23 cellular contexts compared by ENCODE assay signal in the genomic region with DNA sequence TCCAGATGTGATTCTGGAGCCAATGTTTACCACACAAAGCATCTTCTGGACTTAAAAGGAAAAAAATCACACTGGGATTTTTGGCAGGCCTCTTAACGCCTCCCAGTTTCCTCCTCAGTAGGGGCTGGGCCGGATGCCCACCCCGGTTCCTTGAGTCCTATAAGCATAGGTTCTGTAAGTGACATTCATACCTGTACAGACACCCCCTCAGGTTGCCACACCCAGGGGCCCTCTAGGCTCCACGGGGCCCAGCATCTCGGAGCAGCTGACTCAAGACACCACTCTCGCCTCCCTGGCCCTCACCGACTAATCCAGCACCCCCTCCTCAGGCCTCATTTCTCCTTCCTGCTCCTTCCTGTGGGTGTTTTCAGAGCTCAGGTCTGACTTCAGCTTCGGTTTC.
DNase-seq lines count a peak whose midpoint lies in the region; FAIRE-seq and TF ChIP-seq lines count a peak whose summit lies in the region.
"Had no signal": no experiment of that assay in that cellular context is flagged by ENCODE, and none has a peak within 500 bp of the region (broad histone marks: within the 10 kb centered on the region; RNA-seq: fewer than 3 reads in every experiment).

No MANE protein-coding gene starts in this region.

- H3K4me1 Mint-ChIP-seq in activated naive CD4-positive, alpha-beta T cell treated with anti-CD3 and anti-CD28 coated beads, Interleukin-2, amount 10 ng/mL, durations not matched to agents 7 days and 5 days, result no peaks in the 10 kb centered on the region
- H3K4me1 Mint-ChIP-seq in progenitor cell of endocrine pancreas (ENCODE audit: low read depth), result no peaks in the 10 kb centered on the region

- DNase-seq in activated naive CD4-positive, alpha-beta T cell treated with anti-CD3 and anti-CD28 coated beads, Interleukin-2, amount 10 ng/mL, durations not matched to agents 7 days and 5 days, result peak; percentile 7
- DNase-seq in activated naive CD4-positive, alpha-beta T cell (lab: John Stamatoyannopoulos, UW), result no peak
- DNase-seq in RWPE1 (ENCODE audit: low spot score), result no peak
- no peak for DNase-seq in H1 (ENCODE audit: low read depth in 1 of 2, low spot score in 2 of 2)
- no peak for DNase-seq in progenitor cell of endocrine pancreas (ENCODE audit: low spot score, unreplicated experiment)
- no peak for DNase-seq in HUDEP-2 (lab: John Stamatoyannopoulos, UW; ENCODE audit: unreplicated experiment in 76 of 76)
- DNase-seq in GM03348 (ENCODE audit: low spot score), result no peak
- DNase-seq in EL, result no peak
- DNase-seq: DND-41, GDM1, NCI-H1105 treated with DMSO at 0.1 percent for 48 hours, NCI-H1694 treated with DMSO at 0.1 percent for 48 hours, NCI-H2107, NCI-H226, NCI-H524 treated with DMSO at 0.1 percent for 48 hours, Right ventricle myocardium superior had no signal

- no peak overlapping the region for H3K4me3 Mint-ChIP-seq in activated naive CD4-positive, alpha-beta T cell treated with anti-CD3 and anti-CD28 coated beads, Interleukin-2, amount 10 ng/mL, durations not matched to agents 7 days and 5 days
- H3K4me3 Mint-ChIP-seq in progenitor cell of endocrine pancreas (ENCODE audit: low read depth), result no peak overlapping the region
- H3K4me3 Mint-ChIP-seq: GM23338, HFFc6 had no signal

- no peak overlapping the region for H3K9ac ChIP-seq in H1 (replicated peaks in 1 of 4; ENCODE audit: extremely low read depth in 1 of 4, low read depth in 3 of 4, low read length in 3 of 4)

- no peak overlapping the region for H3K4ac ChIP-seq in H1 (replicated peaks; ENCODE audit: insufficient read length, low read depth, low read length)

- H3K27ac Mint-ChIP-seq in activated naive CD4-positive, alpha-beta T cell treated with anti-CD3 and anti-CD28 coated beads, Interleukin-2, amount 10 ng/mL, durations not matched to agents 7 days and 5 days, result no peak overlapping the region
- H3K27ac Mint-ChIP-seq in progenitor cell of endocrine pancreas, result peak overlapping the region; percentile 89
- H3K27ac Mint-ChIP-seq: GM23338, HFFc6 had no signal

- no peak overlapping the region for H2BK15ac ChIP-seq in H1 (ENCODE audit: low read length)

- H3K27me3 ChIP-seq in H1 (replicated peaks in 1 of 4; ENCODE audit: control insufficient read depth in 3 of 4, extremely low read depth in 1 of 4, insufficient read depth in 3 of 4, low read length in 3 of 4), result no peaks in the 10 kb centered on the region

- peaks cover 6 to 8% (median 7%) of the 10 kb centered on the region in 4 experiments for H3K4me1 ChIP-seq in H1 (replicated peaks in 1 of 4; ENCODE audit: control insufficient read depth in 3 of 4, insufficient read depth in 4 of 4, low read length in 3 of 4)

- no peaks in the 10 kb centered on the region; a peak in 1 of 4 replicates for H3K9me3 ChIP-seq in H1 (ENCODE audit: insufficient read depth in 2 of 2, low read depth in 1 of 2, low read length in 1 of 2)

- WGBS in H1 (ENCODE audit: extremely low coverage in 1 of 2, insufficient coverage in 1 of 2, insufficient read length in 1 of 2, insufficient replicate concordance in 2 of 2, low coverage in 1 of 2, low lambda C conversion rate in 2 of 2, missing lambda C conversion rate in 1 of 2), 2 experiments, result 89% methylated on average over 8 of the region's 8 CpGs; no CpG with 5 or more reads in 1 of the 2 experiments

- H3K14ac ChIP-seq in H1 (ENCODE audit: insufficient read length), result no peak overlapping the region

- TF ChIP-seq RAD21 in H1 (IDR thresholded peaks at IDR 0.05 in 1 of 2, conservative IDR thresholded peaks at IDR 0.05 in 1 of 2; ENCODE audit: low read depth in 2 of 2, low read length in 2 of 2), result no peak

- no peak for TF ChIP-seq EP300 in H1 (IDR thresholded peaks at IDR 0.05; ENCODE audit: borderline replicate concordance in 1 of 2, low read depth in 2 of 2, low read length in 2 of 2)

- no peak overlapping the region for H3K23ac ChIP-seq in H1 (ENCODE audit: insufficient read length)

- peak overlapping the region; percentile 25 for H4K91ac ChIP-seq in H1 (replicated peaks; ENCODE audit: insufficient read length, low read length)

- no peaks in the 10 kb centered on the region for H3K79me1 ChIP-seq in H1 (ENCODE audit: low read depth, low read length)

- peak overlapping the region; percentile 47; the same call in 1 of the 2 replicates for H3K27ac ChIP-seq in RWPE1
- H3K27ac ChIP-seq in H1 (ENCODE audit: low read depth, low read length), result no peak overlapping the region
- H3K27ac ChIP-seq: C4-2B, HL-60 had no signal

- H2BK5ac ChIP-seq in H1 (ENCODE audit: low read depth, low read length), result no peak overlapping the region

- no peaks in the 10 kb centered on the region for H3K79me2 ChIP-seq in H1 (ENCODE audit: control insufficient read depth in 1 of 2, insufficient read depth in 2 of 2, low read length in 2 of 2)

- no peak overlapping the region for H3K4me3 ChIP-seq in H1 (ENCODE audit: extremely low read depth in 1 of 4, insufficient read depth in 2 of 4, low read depth in 3 of 4, low read length in 4 of 4)
- H3K4me3 ChIP-seq: GM23338 had no signal

- peaks cover 1% of the 10 kb centered on the region; the same call in 1 of the 2 replicates for H3K23me2 ChIP-seq in H1 (ENCODE audit: low read depth, low read length)

- H3K56ac ChIP-seq in H1 (replicated peaks; ENCODE audit: insufficient read length, low read depth, low read length), result no peak overlapping the region

- H3K36me3 Mint-ChIP-seq in activated naive CD4-positive, alpha-beta T cell treated with anti-CD3 and anti-CD28 coated beads, Interleukin-2, amount 10 ng/mL, durations not matched to agents 7 days and 5 days, result no peaks in the 10 kb centered on the region
- H3K36me3 Mint-ChIP-seq in progenitor cell of endocrine pancreas (ENCODE audit: insufficient read depth), result no peaks in the 10 kb centered on the region

- no peak for FAIRE-seq in H1 (lab: Jason Lieb, UNC)
- FAIRE-seq: GM12891, GM18507, HTR-8/SVneo had no signal

- no peak overlapping the region for H2AK5ac ChIP-seq in H1 (ENCODE audit: low read depth, low read length)

- TF ChIP-seq CTCF in RWPE1 (conservative IDR thresholded peaks at IDR 0.05; ENCODE audit: low read depth) (no peak), H1 (IDR thresholded peaks at IDR 0.05; ENCODE audit: control extremely low read depth in 1 of 3, insufficient read depth in 1 of 3, low read depth in 1 of 3, low read length in 3 of 3) (no peak), progenitor cell of endocrine pancreas (IDR thresholded peaks at IDR 0.05; ENCODE audit: unreplicated experiment) (no peak)

- H4K20me1 ChIP-seq in H1 (replicated peaks in 1 of 2; ENCODE audit: control insufficient read depth in 1 of 2, insufficient read depth in 2 of 2, low read length in 2 of 2), result no peaks in the 10 kb centered on the region

- CTCF ChIA-PET in activated naive CD4-positive, alpha-beta T cell treated with anti-CD3 and anti-CD28 coated beads, Interleukin-2, amount 10 ng/mL, durations not matched to agents 7 days and 5 days (lab: Charles Lee), result no interaction called here
- CTCF ChIA-PET in RWPE1 (lab: Yijun Ruan, JAX) (interaction anchor here (0.6 kb wide), 1 partner anchor 1096 kb away, joined by 6 read pairs; no protein-coding TSS in a partner anchor), H1 (lab: Charles Lee; ENCODE audit: partially characterized antibody) (interaction anchor here (0.6 to 15.0 kb wide), 12 partner anchors 8 to 155 kb away, joined by 3 to 234 read pairs (median 21); no protein-coding TSS in a partner anchor)

- no peaks in the 10 kb centered on the region for H3K9me3 Mint-ChIP-seq in activated naive CD4-positive, alpha-beta T cell treated with anti-CD3 and anti-CD28 coated beads, Interleukin-2, amount 10 ng/mL, durations not matched to agents 7 days and 5 days
- H3K9me3 Mint-ChIP-seq in progenitor cell of endocrine pancreas (ENCODE audit: low read depth), result no peaks in the 10 kb centered on the region
- H3K9me3 Mint-ChIP-seq: HFFc6 had no signal

- no peak for TF ChIP-seq POLR2A in H1 (IDR thresholded peaks at IDR 0.05; ENCODE audit: control extremely low read depth in 1 of 2, low read depth in 2 of 2, low read length in 2 of 2)

- H3K36me3 ChIP-seq in H1 (ENCODE audit: control insufficient read depth in 2 of 4, insufficient read depth in 4 of 4, low read length in 3 of 4), result no peaks in the 10 kb centered on the region

- no peak overlapping the region for H3K4me2 ChIP-seq in H1 (ENCODE audit: insufficient read depth in 1 of 2, low read depth in 2 of 2, low read length in 2 of 2)
- H3K4me2 ChIP-seq: GM23338 had no signal

- no peak overlapping the region for H2AFZ ChIP-seq in H1 (ENCODE audit: low read length)
- H2AFZ ChIP-seq: GM23338 had no signal

- 0 out of 2 replicates have a peak overlapping the region, but pooled peaks have one; percentile 5 for H2BK12ac ChIP-seq in H1 (ENCODE audit: low read depth, low read length)

- H3K27me3 Mint-ChIP-seq in activated naive CD4-positive, alpha-beta T cell treated with anti-CD3 and anti-CD28 coated beads, Interleukin-2, amount 10 ng/mL, durations not matched to agents 7 days and 5 days, result peaks cover 49% of the 10 kb centered on the region
- H3K27me3 Mint-ChIP-seq in progenitor cell of endocrine pancreas, result peaks cover 32% of the 10 kb centered on the region

- no peak overlapping the region for H3K18ac ChIP-seq in H1 (ENCODE audit: extremely low read depth, low read length)

- no peak overlapping the region for H2BK20ac ChIP-seq in H1 (ENCODE audit: low read length)

- no peak overlapping the region for H2BK120ac ChIP-seq in H1 (replicated peaks; ENCODE audit: low read depth, low read length)

- no peak overlapping the region for H4K5ac ChIP-seq in H1 (ENCODE audit: insufficient read length, low read depth, low read length)

- no peak overlapping the region for H4K8ac ChIP-seq in H1 (ENCODE audit: extremely low read depth, insufficient read depth, low read length)

- POLR2A ChIA-PET in RWPE1 (lab: Yijun Ruan, JAX; ENCODE audit: low non-redundant PET), result no interaction called here
- POLR2A ChIA-PET in H1 (lab: Charles Lee; ENCODE audit: partially characterized antibody), result no interaction called here

TF ChIP-seq in H1, 55 proteins besides CTCF, POLR2A, EP300 and RAD21 (continues in another document):
- TF ChIP-seq SP2 (IDR thresholded peaks at IDR 0.05; ENCODE audit: low read length) (no peak), CHD2 (IDR thresholded peaks at IDR 0.05; ENCODE audit: low read length) (no peak), SIN3A (conservative IDR thresholded peaks at IDR 0.05 in 1 of 2, IDR thresholded peaks at IDR 0.05 in 1 of 2; ENCODE audit: low read depth in 1 of 2, low read length in 2 of 2) (no peak), NANOG (IDR thresholded peaks at IDR 0.05; ENCODE audit: insufficient read depth, low read depth, low read length, poor library complexity, severe bottlenecking) (no peak), SUZ12 (IDR thresholded peaks at IDR 0.05; ENCODE audit: low read length) (no peak), EGR1 (IDR thresholded peaks at IDR 0.05; ENCODE audit: borderline replicate concordance, low read depth, low read length) (no peak), KDM5A (IDR thresholded peaks at IDR 0.05; ENCODE audit: low read length) (no peak), EZH2 (IDR thresholded peaks at IDR 0.05; ENCODE audit: low read depth, low read length, severe bottlenecking) (no peak), TAF7 (optimal IDR thresholded peaks at IDR 0.05; ENCODE audit: borderline replicate concordance, low read depth, low read length) (no peak), TEAD4 (IDR thresholded peaks at IDR 0.05; ENCODE audit: low read depth, low read length) (no peak), CREB1 (IDR thresholded peaks at IDR 0.05) (no peak)
